In genomic region chr11:69542314-69543168, GRCh38 we compare ENCODE assay signal across 2 cellular contexts.
A peak's percentile ranks its signal among the peaks of the same experiment; 100 is the strongest.
TF ChIP-seq lines count a peak whose summit lies in the region.

No MANE protein-coding gene starts in this region.

TF ChIP-seq in HEK293, 187 proteins besides CTCF, POLR2A, EP300 and RAD21:
- no peak for TF ChIP-seq ZNF19 (tag by site-specific recombination; IDR thresholded peaks at IDR 0.05; ENCODE audit: low read depth)
- peak; percentile 37; the same call in 1 of the 2 replicates for TF ChIP-seq ZNF600 (tag by site-specific recombination; IDR thresholded peaks at IDR 0.05)

TF ChIP-seq in H1, 55 proteins besides CTCF, POLR2A, EP300 and RAD21:
- no peak for TF ChIP-seq CEBPB (IDR thresholded peaks at IDR 0.05; ENCODE audit: low read depth, low read length)
- no peak for TF ChIP-seq RXRA (IDR thresholded peaks at IDR 0.05; ENCODE audit: insufficient read depth, low read depth, low read length)
- TF ChIP-seq SAP30 (IDR thresholded peaks at IDR 0.05; ENCODE audit: insufficient read depth, insufficient replicate concordance, low read length): no peak
- TF ChIP-seq CHD2 (IDR thresholded peaks at IDR 0.05; ENCODE audit: low read length): no peak
- no peak for TF ChIP-seq EGR1 (IDR thresholded peaks at IDR 0.05; ENCODE audit: borderline replicate concordance, low read depth, low read length)
- TF ChIP-seq CTBP2 (IDR thresholded peaks at IDR 0.05; ENCODE audit: borderline replicate concordance, insufficient read depth, insufficient read length, low read length): no peak
- TF ChIP-seq SRF (IDR thresholded peaks at IDR 0.05; ENCODE audit: low read depth, low read length): no peak
- TF ChIP-seq CBX5 (IDR thresholded peaks at IDR 0.05; ENCODE audit: low read depth, low read length): no peak
- TF ChIP-seq KDM1A (IDR thresholded peaks at IDR 0.05; ENCODE audit: borderline replicate concordance, low read length): no peak
- no peak for TF ChIP-seq ATF3 (IDR thresholded peaks at IDR 0.05; ENCODE audit: insufficient read depth, low read depth, low read length)
- no peak for TF ChIP-seq SUZ12 (IDR thresholded peaks at IDR 0.05; ENCODE audit: low read length)
